ENCODE assay signal across 19 cellular contexts in the genomic region with DNA sequence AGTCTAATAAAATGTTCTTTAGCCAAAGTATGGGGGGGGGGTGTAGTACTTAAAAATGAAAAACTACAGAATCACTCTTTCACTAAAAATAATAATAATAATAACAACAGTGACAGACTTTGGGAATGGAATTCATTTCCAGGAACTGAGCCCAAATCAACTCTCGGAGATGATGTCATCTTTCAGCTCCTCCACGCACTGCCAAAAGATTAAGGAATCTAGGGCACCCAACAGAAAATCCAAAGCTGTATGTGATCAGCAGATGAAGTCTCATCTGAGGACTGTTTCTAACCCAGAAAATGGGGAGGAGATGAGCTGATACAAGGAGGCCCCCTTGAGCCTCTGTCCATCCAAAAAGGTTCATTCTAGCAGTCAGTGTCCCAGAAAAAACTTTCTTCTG. TPM values are rescaled to one million over a fixed set of nuclear protein-coding genes. Genes with fewer than 3 reads are reported as not detected.
A peak's percentile ranks its signal among the peaks of the same experiment; 100 is the strongest.
DNase-seq lines count a peak whose midpoint lies in the region; ATAC-seq, FAIRE-seq and TF ChIP-seq lines count a peak whose summit lies in the region.
"Had no signal": no experiment of that assay in that cellular context is flagged by ENCODE, and none has a peak within 500 bp of the region (broad histone marks: within the 10 kb centered on the region; RNA-seq: fewer than 3 reads in every experiment).

No MANE protein-coding gene starts in this region.

- intact Hi-C loops in endothelial cell of umbilical vein (cut with micrococcal nuclease) = loop anchor here (5.0 kb wide), 2 partner anchors 99 to 224 kb away; no protein-coding TSS in a partner anchor

- no peaks in the 10 kb centered on the region for H4K20me1 ChIP-seq in endothelial cell of umbilical vein (replicated peaks; ENCODE audit: control insufficient read depth, extremely low read depth, insufficient read depth, low read length)

- ATAC-seq in GM18909 (IDR thresholded peaks at IDR 0.05; ENCODE audit: poor library complexity, unreplicated experiment) (no peak), HG02610 (IDR thresholded peaks at IDR 0.05; ENCODE audit: unreplicated experiment) (no peak), GM18867 (IDR thresholded peaks at IDR 0.05; ENCODE audit: unreplicated experiment) (no peak)
- ATAC-seq: CD8-positive, alpha-beta T cell had no signal

- H3K27ac ChIP-seq in endothelial cell of umbilical vein (ENCODE audit: insufficient read depth, low read depth, low read length) = peak overlapping the region; percentile 29
- H3K27ac ChIP-seq: WERI-Rb-1 had no signal

- H3K79me2 ChIP-seq in endothelial cell of umbilical vein (ENCODE audit: control insufficient read depth, insufficient read depth, low read length) = peaks cover 93% of the 10 kb centered on the region

- H3K4me1 ChIP-seq in endothelial cell of umbilical vein (ENCODE audit: control insufficient read depth, extremely low read depth, insufficient read depth, low read length) = peaks cover 57% of the 10 kb centered on the region

- H3K36me3 ChIP-seq in MG63 (peaks cover 10% of the 10 kb centered on the region), endothelial cell of umbilical vein (ENCODE audit: control insufficient read depth in 2 of 2, extremely low read depth in 1 of 2, insufficient read depth in 2 of 2, low read length in 2 of 2) (peaks cover 0 to 16% of the 10 kb centered on the region in 2 experiments)
- H3K36me3 ChIP-seq: WERI-Rb-1 had no signal

- TF ChIP-seq POLR2A in endothelial cell of umbilical vein (IDR thresholded peaks at IDR 0.05; ENCODE audit: low read depth, low read length) = no peak

- BruUV-seq in endothelial cell of umbilical vein (replicated peaks; lab: Mats Ljungman, UMichigan) = no TSS peak

- H3K9me1 ChIP-seq in endothelial cell of umbilical vein (replicated peaks; ENCODE audit: control insufficient read depth, extremely low read depth, insufficient read depth, low read length) = no peaks in the 10 kb centered on the region

- H3K4me2 ChIP-seq in endothelial cell of umbilical vein (ENCODE audit: insufficient read depth, low read length) = no peak overlapping the region

- POLR2A ChIA-PET in endothelial cell of umbilical vein (lab: Charles Lee) = interaction anchor here (0.9 kb wide), 1 partner anchor 35 kb away, joined by 3 read pairs; no protein-coding TSS in a partner anchor

- H2AFZ ChIP-seq in endothelial cell of umbilical vein (ENCODE audit: low read depth, low read length) = no peak overlapping the region

- H3K27me3 ChIP-seq in MG63 (no peaks in the 10 kb centered on the region), endothelial cell of umbilical vein (ENCODE audit: control insufficient read depth in 2 of 2, insufficient read depth in 2 of 2, low read length in 2 of 2) (no peaks in the 10 kb centered on the region)

- peak; percentile 67 for FAIRE-seq in endothelial cell of umbilical vein (lab: Jason Lieb, UNC)
- FAIRE-seq: A204.1 had no signal

- dilution Hi-C loops in endothelial cell of umbilical vein (cut with MboI; ENCODE audit: extremely low pct_ligation_motif_present, low sequenced_read_pairs) = no loop called here

- no peak overlapping the region for H3K9ac ChIP-seq in endothelial cell of umbilical vein (replicated peaks; ENCODE audit: extremely low read depth, insufficient read depth, low read length)

- H3K4me3 ChIP-seq in MG63 (no peak overlapping the region), endothelial cell of umbilical vein (replicated peaks in 1 of 3; ENCODE audit: insufficient read depth in 1 of 3, low read depth in 1 of 3, low read length in 3 of 3) (no peak overlapping the region)

- DNase-seq in AG08395 (ENCODE audit: low spot score) (peak; percentile 67), MG63 (peak; percentile 38), endothelial cell of umbilical vein (ENCODE audit: low read depth, low spot score) (no peak), iris pigment epithelial cell (ENCODE audit: low read depth) (peak; percentile 65)
- no peak for DNase-seq in activated CD4-positive, alpha-beta T cell treated with anti-CD3 and anti-CD28 coated beads for 1 hour
- DNase-seq: activated effector memory CD4-positive, alpha-beta T cell treated with Interleukin-2 at 50 U/mL for 16 hours; CD8-positive, alpha-beta T cell; foreskin melanocyte; H9; NCI-H2081; NCI-H748 treated with DMSO at 0.1 percent for 48 hours; nephron progenitor cell; stimulated activated CD4-positive, alpha-beta T cell treated with anti-CD3 and anti-CD28 coated beads, Interleukin-4, amount 100 ng/mL, for 24 hours; SW 1271; WERI-Rb-1 had no signal

- CTCF ChIA-PET in endothelial cell of umbilical vein (lab: Charles Lee) = interaction anchor here (2.6 kb wide), 1 partner anchor 11 kb away, joined by 8 read pairs; no protein-coding TSS in a partner anchor

- H3K9me3 ChIP-seq in MG63 (no peaks in the 10 kb centered on the region), endothelial cell of umbilical vein (replicated peaks; ENCODE audit: control insufficient read depth, insufficient read depth, low read length) (no peaks in the 10 kb centered on the region)

- TF ChIP-seq CTCF in endothelial cell of umbilical vein (IDR thresholded peaks at IDR 0.05; ENCODE audit: extremely low read depth in 1 of 2, insufficient read depth in 1 of 2, low read depth in 1 of 2, low read length in 2 of 2) = no peak

TF ChIP-seq in endothelial cell of umbilical vein, 7 proteins besides CTCF, POLR2A, EP300 and RAD21:
- TF ChIP-seq GATA2 (IDR thresholded peaks at IDR 0.05; ENCODE audit: insufficient read depth, insufficient read length, low read depth, low read length) = no peak
- peak; percentile 46 for TF ChIP-seq JUN (IDR thresholded peaks at IDR 0.05; ENCODE audit: borderline replicate concordance, insufficient read depth, insufficient read length, low read depth)

RNA-seq across cellular contexts. Expression of a gene that starts 54.5 kb away (rescaled TPM):
- total RNA-seq in MG63 (2014; rRNA removed; shearing (Covaris generic); ENCODE audit: low replicate concordance) = 27.5 and 33.1 TPM in 2 replicates
- total RNA-seq in endothelial cell of umbilical vein = 240 and 243 TPM in 2 replicates
- polyA plus RNA-seq in endothelial cell of umbilical vein = 36.2 and 43.7 TPM in 2 replicates
- polyA plus RNA-seq in endothelial cell of umbilical vein (2011; cell fraction: cytosol; rRNA removed) = 30.5 and 31.8 TPM in 2 replicates
- 127 and 138 TPM in 2 replicates for polyA plus RNA-seq in endothelial cell of umbilical vein (2011; cell fraction: nucleus; rRNA removed)
- polyA plus RNA-seq in endothelial cell of umbilical vein (2012) = 81.9 and 101 TPM in 2 replicates
- 129 and 144 TPM in 2 replicates for polyA minus RNA-seq in endothelial cell of umbilical vein
- 19.9 TPM for polyA minus RNA-seq in endothelial cell of umbilical vein (2011; cell fraction: cytosol; rRNA and poly(A)+ RNA removed)
- polyA minus RNA-seq in endothelial cell of umbilical vein (2011; cell fraction: nucleus; rRNA and poly(A)+ RNA removed) = 265 and 279 TPM in 2 replicates

Comparison
In these comparisons a context has a peak if more than half of its experiments do, and no peak if none do; other contexts are left out.
1. DNase-seq: peak in AG08395 (single experiment), MG63 (single experiment) and iris pigment epithelial cell (single experiment); none in endothelial cell of umbilical vein (single experiment) and activated CD4-positive, alpha-beta T cell treated with anti-CD3 and anti-CD28 coated beads for 1 hour (single experiment).